ENCODE assay signal across 8 cellular contexts in the genomic region with DNA sequence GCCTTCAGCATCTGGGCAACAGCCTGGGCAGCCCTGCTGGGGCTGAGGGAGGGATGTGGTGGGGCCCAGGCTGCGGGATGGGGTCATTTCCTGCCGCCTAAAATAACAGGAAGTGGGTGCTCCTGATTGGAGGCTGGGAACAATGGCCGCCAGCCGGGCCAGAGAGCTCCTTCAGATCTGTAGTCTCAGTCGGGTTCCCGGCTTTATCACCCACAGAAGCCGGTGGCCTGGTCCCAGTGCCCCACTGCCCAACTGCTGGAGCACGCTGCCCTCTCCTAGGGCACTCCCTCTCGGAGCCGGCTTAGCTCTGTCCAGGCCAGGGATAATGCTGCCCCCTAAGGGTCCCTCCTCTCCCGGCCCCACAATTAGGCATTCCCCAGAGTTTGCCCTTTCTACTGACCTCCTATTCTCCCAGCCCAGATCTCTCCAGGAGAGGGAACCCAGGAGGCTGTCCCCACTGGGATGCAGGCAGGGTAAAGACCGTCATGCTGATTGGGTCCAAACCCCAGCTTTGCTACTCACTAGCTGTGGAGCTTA. TPM values are rescaled to one million over a fixed set of nuclear protein-coding genes. Genes with fewer than 3 reads are reported as not detected.
DNase-seq lines count a peak whose midpoint lies in the region; ATAC-seq and TF ChIP-seq lines count a peak whose summit lies in the region.

No MANE protein-coding gene starts in this region.

- TF ChIP-seq POLR2A in uterus (IDR thresholded peaks at IDR 0.05), result no peak

- H3K4me3 ChIP-seq in neutrophil (ENCODE audit: low read depth in 1 of 2, low read length in 1 of 2), result peak overlapping the region; percentile 58 to 64
- H3K4me3 ChIP-seq in uterus, result peak overlapping the region; percentile 26 to 39

- H3K4me1 ChIP-seq in neutrophil (ENCODE audit: control insufficient read depth in 1 of 2, insufficient read depth in 1 of 2, low read depth in 1 of 2, low read length in 1 of 2) (peaks cover 59 to 60% of the 10 kb centered on the region in 2 experiments), uterus (peaks cover 3 to 46% of the 10 kb centered on the region in 2 donors)

- H3K36me3 ChIP-seq in neutrophil (no peaks in the 10 kb centered on the region), uterus (no peaks in the 10 kb centered on the region)

- peak; percentile 36 for ATAC-seq in GM21381 (IDR thresholded peaks at IDR 0.05; ENCODE audit: unreplicated experiment)

- DNase-seq in AG08396 (ENCODE audit: low spot score), result peak; percentile 81
- peak; percentile 83 for DNase-seq in RPMI7951 (ENCODE audit: low read depth)
- DNase-seq in activated naive CD4-positive, alpha-beta T cell treated with Interleukin-2 at 50 U/mL for 16 hours, result peak; percentile 70
- DNase-seq in germinal center (ENCODE audit: low spot score), result peak; percentile 52
- peak; percentile 51 to 63 for DNase-seq in uterus
- DNase-seq in NCI-H524 (lab: John Stamatoyannopoulos, UW), result no peak

- no peak for TF ChIP-seq CTCF in neutrophil (IDR thresholded peaks at IDR 0.05)
- TF ChIP-seq CTCF in uterus (IDR thresholded peaks at IDR 0.05), result peak in 3 of 4 experiments; percentile 27 to 43 (median 32)

- H3K9me3 ChIP-seq in neutrophil (no peaks in the 10 kb centered on the region), uterus (no peaks in the 10 kb centered on the region)

- H3K27me3 ChIP-seq in neutrophil (no peaks in the 10 kb centered on the region), uterus (no peaks in the 10 kb centered on the region)

- H3K27ac ChIP-seq in neutrophil, result peak overlapping the region; percentile 96
- H3K27ac ChIP-seq in uterus, result peak overlapping the region; percentile 84 to 100

- intact Hi-C loops in uterus (cut with DNase I; ENCODE audit: low total_unique reads), result no loop called here

RNA-seq across cellular contexts. Expression of gene MAP7D1, which starts 5.1 kb away (rescaled TPM):
- total RNA-seq in RPMI7951 (2014; rRNA removed; shearing (Covaris generic)), result 82.4 and 107 TPM in 2 replicates
- total RNA-seq in uterus, result 100 to 1,000 TPM in 1 of 4 donors, 10 to 100 TPM in 3; 53.5 to 115 (median 77.3) TPM

RNA-seq across cellular contexts. Expression of gene TRAPPC3, which starts 11.7 kb away (rescaled TPM):
- 78.2 and 125 TPM in 2 replicates for total RNA-seq in RPMI7951 (2014; rRNA removed; shearing (Covaris generic))
- total RNA-seq in uterus, result 10 to 100 TPM; 10.6 to 70.6 (median 38.1) TPM

RNA-seq across cellular contexts. Expression of gene COL8A2, which starts 36.0 kb away (rescaled TPM):
- 0.88 and 0.96 TPM in 2 replicates for total RNA-seq in RPMI7951 (2014; rRNA removed; shearing (Covaris generic))
- 10 to 100 TPM in 1 of 4 donors, 1 to 10 TPM in 3; 1.2 to 16.6 (median 5.8) TPM for total RNA-seq in uterus

Comparison
In these comparisons a context has a peak if more than half of its experiments do, and no peak if none do; other contexts are left out.
1. DNase-seq: peak in AG08396 (single experiment), RPMI7951 (single experiment), activated naive CD4-positive, alpha-beta T cell treated with Interleukin-2 at 50 U/mL for 16 hours (single experiment), germinal center (single experiment) and uterus (2 of 2); none in NCI-H524 (0 of 2).